Comparison of ENCODE assay signal across 35 cellular contexts in the genomic region with DNA sequence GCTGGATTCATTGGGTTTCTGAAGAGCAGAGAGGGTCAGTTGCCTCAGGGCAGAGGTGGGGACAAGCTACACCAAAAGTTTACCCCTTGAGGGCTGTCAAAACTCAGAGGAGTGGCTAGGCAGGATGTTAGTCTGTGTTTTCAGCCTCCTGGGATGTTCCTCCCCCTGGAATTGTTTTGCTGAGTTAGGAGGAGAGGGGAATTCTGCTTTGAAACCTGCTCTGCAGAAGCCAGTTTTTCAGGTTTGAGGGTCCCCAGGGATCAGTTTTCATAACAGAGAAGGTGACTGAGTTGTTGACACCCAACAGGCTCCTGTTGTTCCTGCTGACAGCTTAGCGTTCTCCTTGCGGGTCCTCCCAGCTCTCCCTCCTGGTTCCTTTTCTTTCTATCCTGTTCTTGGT.
"Had no signal": no experiment of that assay in that cellular context is flagged by ENCODE, and none has a peak within 500 bp of the region (broad histone marks: within the 10 kb centered on the region; RNA-seq: fewer than 3 reads in every experiment).

No MANE protein-coding gene starts in this region.

- DNase-seq: activated B cell treated with CpG ODN at 0.5 μM for 24 hours; activated CD4-positive, alpha-beta T cell treated with anti-CD3 and anti-CD28 coated beads, Interleukin-2, amount 10 ng/mL, durations not matched to agents 24 days and 14 days; activated CD4-positive, alpha-beta T cell treated with anti-CD3 and anti-CD28 coated beads, Interleukin-2, amount 50 U/mL, for 4 hours; activated CD4-positive, CD25-positive, alpha-beta regulatory T cell treated with anti-CD3 and anti-CD28 coated beads, Interleukin-2, amount 50 U/mL, for 72 hours; activated CD8-positive, alpha-beta T cell treated with anti-CD3 and anti-CD28 coated beads for 36 hours; activated effector memory CD4-positive, alpha-beta T cell treated with anti-CD3 and anti-CD28 coated beads, Interleukin-2, amount 50 U/mL, for 16 hours; activated naive CD4-positive, alpha-beta T cell; activated naive CD4-positive, alpha-beta T cell treated with anti-CD3 and anti-CD28 coated beads, Interleukin-2, amount 50 U/mL, for 16 hours; activated naive CD8-positive, alpha-beta T cell treated with anti-CD3 and anti-CD28 coated beads for 36 hours; activated T-cell treated with anti-CD3 and anti-CD28 coated beads, Interleukin-2, amount 50 U/mL, for 1 hour; activated T-cell treated with anti-CD3 and anti-CD28 coated beads, Interleukin-2, amount 50 U/mL, for 72 hours; amniotic stem cell; aorta; brain microvascular endothelial cell; central memory CD4-positive, alpha-beta T cell; Kasumi-1; KG1; MG63; NCI-H1048; NCI-H1105 treated with DMSO at 0.1 percent for 48 hours; NCI-H1436; NCI-H1694; NCI-H2029; NCI-H2171; NCI-H446 treated with DMSO at 0.1 percent for 48 hours; NCI-H524; NCI-H69; NK-92 treated with Interleukin-12 subunit alpha and Interleukin-12 subunit beta, amount 100 ng/mL, for 24 hours; PC-9; SIG-M5; SW 1271; T1000 had no signal

- H3K27ac ChIP-seq: brain microvascular endothelial cell, PC-9, RWPE1 had no signal

- H3K9me3 ChIP-seq: MG63 had no signal

- H2AFZ ChIP-seq: PC-9 had no signal

- H3K4me2 ChIP-seq: PC-9 had no signal

- H3K27me3 ChIP-seq: brain microvascular endothelial cell, MG63 had no signal

- FAIRE-seq: colon, RCC 7860 had no signal

- H3K36me3 ChIP-seq: brain microvascular endothelial cell, MG63 had no signal

- H3K4me3 ChIP-seq: MG63, PC-9 had no signal
